In the genomic region with DNA sequence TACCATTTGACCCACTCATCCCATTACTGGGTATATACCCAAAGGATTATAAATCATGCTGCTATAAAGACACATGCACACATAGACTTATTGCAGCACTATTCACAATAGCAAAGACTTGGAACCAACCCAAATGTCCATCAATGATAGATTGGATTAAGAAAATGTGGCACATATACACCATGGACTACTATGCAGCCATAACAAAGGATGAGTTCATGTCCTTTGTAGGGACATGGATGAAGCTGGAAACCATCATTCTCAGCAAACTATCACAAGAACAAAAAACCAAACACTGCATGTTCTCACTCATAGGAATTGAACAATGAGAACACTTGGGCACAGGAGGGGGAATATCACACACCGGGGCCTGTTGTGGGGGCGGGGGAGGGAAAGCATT, we compare ENCODE assay signal across 5 cellular contexts. TPM values are rescaled to one million over a fixed set of nuclear protein-coding genes. Genes with fewer than 3 reads are reported as not detected.
"Had no signal": no experiment of that assay in that cellular context is flagged by ENCODE, and none has a peak within 500 bp of the region (broad histone marks: within the 10 kb centered on the region; RNA-seq: fewer than 3 reads in every experiment).

No MANE protein-coding gene starts in this region.

RNA-seq across cellular contexts. Expression of gene SLC17A8, which starts 14.0 kb away (rescaled TPM):
- total RNA-seq: thoracic aorta, thyroid gland, tibial nerve, vagina had no signal
- polyA plus RNA-seq: stomach had no signal
